ENCODE assay signal across 22 cellular contexts in genomic region chr2:15736396-15737180, GRCh38.
"Had no signal": no experiment of that assay in that cellular context is flagged by ENCODE, and none has a peak within 500 bp of the region (broad histone marks: within the 10 kb centered on the region; RNA-seq: fewer than 3 reads in every experiment).

No MANE protein-coding gene starts in this region.

- ATAC-seq: PC-3, T-helper 17 cell had no signal

- H3K4me1 Mint-ChIP-seq: activated CD4-positive, alpha-beta T cell treated with anti-CD3 and anti-CD28 coated beads, Interleukin-2, amount 10 ng/mL, durations not matched to agents 7 days and 5 days; T-helper 17 cell had no signal

- H3K9me3 Mint-ChIP-seq: activated CD4-positive, alpha-beta T cell treated with anti-CD3 and anti-CD28 coated beads, Interleukin-2, amount 10 ng/mL, durations not matched to agents 7 days and 5 days had no signal

- H3K27ac Mint-ChIP-seq: activated CD4-positive, alpha-beta memory T cell treated with anti-CD3 and anti-CD28 coated beads for 36 hours; activated CD4-positive, alpha-beta T cell treated with anti-CD3 and anti-CD28 coated beads, Interleukin-2, amount 10 ng/mL, durations not matched to agents 7 days and 5 days; activated naive CD8-positive, alpha-beta T cell; T-helper 17 cell had no signal

- H3K27me3 Mint-ChIP-seq: activated CD4-positive, alpha-beta memory T cell treated with anti-CD3 and anti-CD28 coated beads for 36 hours; activated naive CD8-positive, alpha-beta T cell had no signal

- H3K4me3 Mint-ChIP-seq: activated CD4-positive, alpha-beta memory T cell treated with anti-CD3 and anti-CD28 coated beads for 36 hours; activated CD4-positive, alpha-beta T cell treated with anti-CD3 and anti-CD28 coated beads, Interleukin-2, amount 10 ng/mL, durations not matched to agents 7 days and 5 days; activated naive CD8-positive, alpha-beta T cell; brain; T-helper 17 cell had no signal

- H3K36me3 Mint-ChIP-seq: activated CD4-positive, alpha-beta memory T cell treated with anti-CD3 and anti-CD28 coated beads for 36 hours; activated naive CD8-positive, alpha-beta T cell; brain had no signal

- DNase-seq: activated CD4-positive, alpha-beta memory T cell treated with anti-CD3 and anti-CD28 coated beads for 36 hours; activated CD4-positive, alpha-beta T cell treated with anti-CD3 and anti-CD28 coated beads, Interleukin-2, amount 10 ng/mL, durations not matched to agents 7 days and 5 days; activated CD4-positive, CD25-positive, alpha-beta regulatory T cell; activated CD8-positive, alpha-beta memory T cell treated with anti-CD3 and anti-CD28 coated beads, Interleukin-2, amount 50 U/mL, for 4 hours; activated effector memory CD4-positive, alpha-beta T cell treated with Interleukin-2 at 50 U/mL for 16 hours; activated naive CD4-positive, alpha-beta T cell; activated T-cell treated with anti-CD3 and anti-CD28 coated beads, Interleukin-2, amount 50 U/mL, for 1 hour; amygdala; cerebellar nuclear complex; MM.1S; NCI-H1105 treated with DMSO at 0.1 percent for 48 hours; NCI-H1436 treated with DMSO at 0.1 percent for 48 hours; NCI-H187 treated with DMSO at 0.1 percent for 48 hours; NCI-H2081 treated with DMSO at 0.1 percent for 48 hours; NCI-H446; NCI-H524; PC-3; SHP77 treated with DMSO at 0.1 percent for 48 hours; T-helper 17 cell; T-helper 9 cell had no signal
